22 cellular contexts compared by ENCODE assay signal in genomic region chr22:43994416-43994815, GRCh38. TPM values are rescaled to one million over a fixed set of nuclear protein-coding genes. Genes with fewer than 3 reads are reported as not detected.
DNase-seq lines count a peak whose midpoint lies in the region; ATAC-seq and TF ChIP-seq lines count a peak whose summit lies in the region.
"Had no signal": no experiment of that assay in that cellular context is flagged by ENCODE, and none has a peak within 500 bp of the region (broad histone marks: within the 10 kb centered on the region; RNA-seq: fewer than 3 reads in every experiment).

No MANE protein-coding gene starts in this region.

- H3K27ac ChIP-seq in IMR-90 (ENCODE audit: insufficient read depth, low read length) = no peak overlapping the region
- no peak overlapping the region for H3K27ac ChIP-seq in spleen
- H3K27ac ChIP-seq: ascending aorta, prostate gland, SJSA1, thyroid gland had no signal

- no peak overlapping the region for H2AK5ac ChIP-seq in IMR-90 (ENCODE audit: low read depth, low read length)

- H4K5ac ChIP-seq in IMR-90 (ENCODE audit: low read depth, low read length) = no peak overlapping the region

- H3K23ac ChIP-seq in IMR-90 (ENCODE audit: low read depth, low read length) = no peak overlapping the region

- no peak overlapping the region for H4K91ac ChIP-seq in IMR-90 (ENCODE audit: insufficient read depth, low read depth, low read length)

- H3K9me1 ChIP-seq in IMR-90 (ENCODE audit: insufficient read depth, low read length) = no peaks in the 10 kb centered on the region

- H3K4me1 ChIP-seq in IMR-90 (ENCODE audit: control insufficient read depth, insufficient read depth, low read length) (peaks cover 7% of the 10 kb centered on the region; the same call in 1 of the 2 replicates), spleen (peaks cover 14 to 51% (median 29%) of the 10 kb centered on the region in 6 donors)
- H3K4me1 ChIP-seq: ascending aorta, prostate gland, thyroid gland had no signal

- CTCF ChIA-PET in activated naive CD4-positive, alpha-beta T cell treated with anti-CD3 and anti-CD28 coated beads for 36 hours (lab: Charles Lee) = interaction anchor here (0.7 to 5.1 kb wide), 10 partner anchors 9 to 632 kb away, joined by 3 to 46 read pairs (median 4); no protein-coding TSS in a partner anchor
- CTCF ChIA-PET in IMR-90 (lab: Yijun Ruan, JAX) = interaction anchor here (0.7 to 2.1 kb wide), 4 partner anchors 92 to 631 kb away, joined by 3 to 26 read pairs (median 6); no protein-coding TSS in a partner anchor

- H3K27me3 ChIP-seq in IMR-90 (ENCODE audit: control insufficient read depth, insufficient read depth, low read length) (no peaks in the 10 kb centered on the region), spleen (replicated peaks in 1 of 7) (no peaks in the 10 kb centered on the region)
- H3K27me3 ChIP-seq: ascending aorta, SJSA1, thyroid gland had no signal

- no peak overlapping the region for H2BK5ac ChIP-seq in IMR-90 (ENCODE audit: low read depth, low read length, poor library complexity, severe bottlenecking)

- H4K8ac ChIP-seq in IMR-90 (ENCODE audit: low read depth in 2 of 2, low read length in 2 of 2) = no peak overlapping the region

- no peak for TF ChIP-seq CTCF in IMR-90 (conservative IDR thresholded peaks at IDR 0.05; ENCODE audit: low read depth, low read length)
- TF ChIP-seq CTCF in spleen (IDR thresholded peaks at IDR 0.05 in 8 of 11, conservative IDR thresholded peaks at IDR 0.05 in 3 of 11) = no peak

- DNase-seq in activated naive CD4-positive, alpha-beta T cell treated with anti-CD3 and anti-CD28 coated beads for 36 hours = no peak
- DNase-seq in IMR-90 = no peak
- DNase-seq in central memory CD8-positive, alpha-beta T cell (ENCODE audit: low spot score in 2 of 2) = no peak
- DNase-seq in spleen = peak; percentile 70
- DNase-seq in hypothalamus (lab: John Stamatoyannopoulos, UW) = no peak
- no peak for DNase-seq in stimulated activated CD8-positive, alpha-beta memory T cell treated with anti-CD3 and anti-CD28 coated beads, Interleukin-4, amount 100 ng/mL, for 48 hours
- DNase-seq: DMS79; foreskin melanocyte; H7; islet precursor cell; mucosa of descending colon; NCI-H1436 treated with DMSO at 0.1 percent for 48 hours; NCI-H524; stimulated activated CD4-positive, alpha-beta T cell treated with anti-CD3 and anti-CD28 coated beads, Interleukin-2, amount 100 ng/mL, for 24 hours; thyroid gland had no signal

- no peak overlapping the region for H3K14ac ChIP-seq in IMR-90 (replicated peaks; ENCODE audit: low read depth, low read length)

- H2AK9ac ChIP-seq in IMR-90 (replicated peaks; ENCODE audit: low read depth, low read length, poor library complexity) = no peak overlapping the region

- H3K56ac ChIP-seq in IMR-90 (ENCODE audit: extremely low read depth, insufficient read depth, low read length) = no peak overlapping the region

- in situ Hi-C loops in IMR-90 (cut with MboI; ENCODE audit: low sequenced_read_pairs) = loop anchor here (10.0 kb wide), 1 partner anchor 340 kb away; no protein-coding TSS in a partner anchor

- no peak for TF ChIP-seq RAD21 in IMR-90 (IDR thresholded peaks at IDR 0.05; ENCODE audit: low read length)

- peak overlapping the region; percentile 16 for H3K4me3 Mint-ChIP-seq in activated naive CD4-positive, alpha-beta T cell treated with anti-CD3 and anti-CD28 coated beads, Interleukin-2, amount 50 U/mL, for 24 hours
- no peak overlapping the region for H3K4me3 Mint-ChIP-seq in activated naive CD4-positive, alpha-beta T cell treated with anti-CD3 and anti-CD28 coated beads for 36 hours
- H3K4me3 Mint-ChIP-seq in central memory CD8-positive, alpha-beta T cell = peak overlapping the region; percentile 90

- H2BK20ac ChIP-seq in IMR-90 (ENCODE audit: low read depth, low read length) = no peak overlapping the region

- WGBS in IMR-90 (ENCODE audit: extremely low coverage in 2 of 2, insufficient read length in 1 of 2), 2 experiments = 86% methylated on average over 6 of the region's 9 CpGs; no CpG with 5 or more reads in 1 of the 2 experiments
- 80 to 98% (median 85%) methylated on average over 5 to 9 of the region's 9 CpGs for WGBS in spleen, 5 donors

- no peak overlapping the region for H2BK120ac ChIP-seq in IMR-90 (ENCODE audit: low read depth, low read length)

- H3K27ac Mint-ChIP-seq in activated naive CD4-positive, alpha-beta T cell treated with anti-CD3 and anti-CD28 coated beads, Interleukin-2, amount 50 U/mL, for 24 hours = no peak overlapping the region
- H3K27ac Mint-ChIP-seq in activated naive CD4-positive, alpha-beta T cell treated with anti-CD3 and anti-CD28 coated beads for 36 hours = no peak overlapping the region
- H3K27ac Mint-ChIP-seq in central memory CD8-positive, alpha-beta T cell (ENCODE audit: low read depth) = peak overlapping the region; percentile 92

- H3K18ac ChIP-seq in IMR-90 (ENCODE audit: low read depth, low read length) = no peak overlapping the region

- H2AFZ ChIP-seq in IMR-90 (replicated peaks; ENCODE audit: low read length, poor library complexity) = peak overlapping the region; percentile 54

- no peak overlapping the region for H2BK15ac ChIP-seq in IMR-90 (ENCODE audit: low read depth, low read length)

- peaks cover 15% of the 10 kb centered on the region for H4K20me1 ChIP-seq in IMR-90 (ENCODE audit: insufficient read depth, low read length)

- H3K27me3 Mint-ChIP-seq in activated naive CD4-positive, alpha-beta T cell treated with anti-CD3 and anti-CD28 coated beads, Interleukin-2, amount 50 U/mL, for 24 hours = no peaks in the 10 kb centered on the region
- no peaks in the 10 kb centered on the region for H3K27me3 Mint-ChIP-seq in activated naive CD4-positive, alpha-beta T cell treated with anti-CD3 and anti-CD28 coated beads for 36 hours (ENCODE audit: low read depth)
- H3K27me3 Mint-ChIP-seq in central memory CD8-positive, alpha-beta T cell = no peaks in the 10 kb centered on the region
- H3K27me3 Mint-ChIP-seq: stimulated activated naive CD8-positive, alpha-beta T cell treated with anti-CD3 and anti-CD28 coated beads, Interleukin-15, Interleukin-2, amounts not matched to agents 100 ng/mL and 50 ng/mL, for 24 hours had no signal

- POLR2A ChIA-PET in IMR-90 (lab: Charles Lee; ENCODE audit: unreplicated experiment) = no interaction called here

- H3K4me1 Mint-ChIP-seq in activated naive CD4-positive, alpha-beta T cell treated with anti-CD3 and anti-CD28 coated beads, Interleukin-2, amount 50 U/mL, for 24 hours = peaks cover 24% of the 10 kb centered on the region
- H3K4me1 Mint-ChIP-seq in activated naive CD4-positive, alpha-beta T cell treated with anti-CD3 and anti-CD28 coated beads for 36 hours (ENCODE audit: low read depth) = peaks cover 17% of the 10 kb centered on the region
- H3K4me1 Mint-ChIP-seq in central memory CD8-positive, alpha-beta T cell = peaks cover 40% of the 10 kb centered on the region

- no peak overlapping the region for H3K4me3 ChIP-seq in IMR-90 (ENCODE audit: insufficient read depth, low read depth, low read length)
- H3K4me3 ChIP-seq in spleen = no peak overlapping the region
- H3K4me3 ChIP-seq: ascending aorta, K562, mucosa of descending colon, prostate gland, SJSA1, thyroid gland had no signal

- H3K9ac ChIP-seq in IMR-90 (ENCODE audit: low read depth, low read length) = no peak overlapping the region

- H3K9me3 Mint-ChIP-seq in activated naive CD4-positive, alpha-beta T cell treated with anti-CD3 and anti-CD28 coated beads, Interleukin-2, amount 50 U/mL, for 24 hours = no peaks in the 10 kb centered on the region
- no peaks in the 10 kb centered on the region for H3K9me3 Mint-ChIP-seq in activated naive CD4-positive, alpha-beta T cell treated with anti-CD3 and anti-CD28 coated beads for 36 hours
- no peaks in the 10 kb centered on the region for H3K9me3 Mint-ChIP-seq in central memory CD8-positive, alpha-beta T cell
- H3K9me3 Mint-ChIP-seq: stimulated activated naive CD8-positive, alpha-beta T cell treated with anti-CD3 and anti-CD28 coated beads, Interleukin-15, Interleukin-2, amounts not matched to agents 100 ng/mL and 50 ng/mL, for 24 hours had no signal

- H3K36me3 ChIP-seq in IMR-90 (ENCODE audit: control insufficient read depth, insufficient read depth, low read length) (peaks cover 62% of the 10 kb centered on the region), spleen (peaks cover 0 to 95% (median 53%) of the 10 kb centered on the region in 6 donors)

- H3K36me3 Mint-ChIP-seq in activated naive CD4-positive, alpha-beta T cell treated with anti-CD3 and anti-CD28 coated beads, Interleukin-2, amount 50 U/mL, for 24 hours = peaks cover 21% of the 10 kb centered on the region
- H3K36me3 Mint-ChIP-seq in activated naive CD4-positive, alpha-beta T cell treated with anti-CD3 and anti-CD28 coated beads for 36 hours (ENCODE audit: low read depth) = peaks cover 38% of the 10 kb centered on the region
- peaks cover 45% of the 10 kb centered on the region for H3K36me3 Mint-ChIP-seq in central memory CD8-positive, alpha-beta T cell (ENCODE audit: insufficient read depth)

- no peak overlapping the region for H3K4me2 ChIP-seq in IMR-90 (ENCODE audit: low read depth, low read length)

- no peak for ATAC-seq in IMR-90 (ENCODE audit: low read depth)
- no peak for ATAC-seq in central memory CD8-positive, alpha-beta T cell (replicated peaks; ENCODE audit: extremely low read depth, poor library complexity, severe bottlenecking)
- no peak for ATAC-seq in HG03196 (IDR thresholded peaks at IDR 0.05; ENCODE audit: unreplicated experiment)
- ATAC-seq: K562, mucosa of descending colon had no signal

- dilution Hi-C loops in IMR-90 (cut with HindIII; ENCODE audit: low sequenced_read_pairs, unreplicated experiment) = no loop called here

- peaks cover 0 to 15% of the 10 kb centered on the region in 2 experiments; a peak in 2 of 4 replicates for H3K79me1 ChIP-seq in IMR-90 (ENCODE audit: low read depth in 1 of 2, low read length in 2 of 2)

- BruUV-seq in IMR-90 (replicated peaks; lab: Mats Ljungman, UMichigan) = no TSS peak

- H3K9me3 ChIP-seq in IMR-90 (ENCODE audit: control insufficient read depth, insufficient read depth, low read length) (no peaks in the 10 kb centered on the region), spleen (no peaks in the 10 kb centered on the region)
- H3K9me3 ChIP-seq: ascending aorta, mucosa of descending colon, prostate gland, SJSA1, thyroid gland had no signal

- no peak for TF ChIP-seq POLR2A in IMR-90 (IDR thresholded peaks at IDR 0.05; ENCODE audit: low read depth, low read length)
- TF ChIP-seq POLR2A in spleen (IDR thresholded peaks at IDR 0.05) = no peak

- intact Hi-C loops in activated naive CD4-positive, alpha-beta T cell treated with anti-CD3 and anti-CD28 coated beads for 36 hours (cut with micrococcal nuclease) = loop anchor here (10.0 kb wide), 1 partner anchor 190 kb away; the partner anchor contains the start of gene PARVG
- intact Hi-C loops in IMR-90 (cut with micrococcal nuclease) (loop anchor here (5.0 kb wide), 3 partner anchors 333 to 673 kb away; no protein-coding TSS in a partner anchor), spleen (cut with DNase I; ENCODE audit: low total_unique reads) (loop anchor here (5.0 kb wide), 2 partner anchors 93 to 573 kb away; no protein-coding TSS in a partner anchor)

- H3K4ac ChIP-seq in IMR-90 (ENCODE audit: low read depth, low read length) = no peak overlapping the region

RNA-seq across cellular contexts. Expression of gene PARVB, which starts 29.7 kb away (rescaled TPM):
- total RNA-seq in activated naive CD4-positive, alpha-beta T cell treated with anti-CD3 and anti-CD28 coated beads for 36 hours = 10 to 100 TPM; 37.2 to 37.6 TPM
- total RNA-seq in IMR-90 (2012; rRNA removed) (38.6 and 44.3 TPM in 2 replicates), spleen (10 to 100 TPM; 32.5 to 61.9 (median 57.1) TPM)
- polyA plus RNA-seq in IMR-90 (2012; rRNA removed) (53.9 and 84.7 TPM in 2 replicates), spleen (10 to 100 TPM; 24.0 to 40.5 (median 37.7) TPM)
- 60.4 and 63.8 TPM in 2 replicates for polyA plus RNA-seq in IMR-90 (2012; cell fraction: cytosol; rRNA removed)
- 22.4 and 22.7 TPM in 2 replicates for polyA plus RNA-seq in IMR-90 (2012; cell fraction: nucleus; rRNA removed; ENCODE audit: low replicate concordance)

RNA-seq across cellular contexts. Expression of gene SAMM50, which starts 39.2 kb away (rescaled TPM):
- total RNA-seq in activated naive CD4-positive, alpha-beta T cell treated with anti-CD3 and anti-CD28 coated beads for 36 hours = 10 to 100 TPM; 35.9 to 37.8 TPM
- total RNA-seq in IMR-90 (2012; rRNA removed) = 43.7 and 60.0 TPM in 2 replicates
- 37.4 and 40.6 TPM in 2 replicates for polyA plus RNA-seq in IMR-90 (2012; rRNA removed)
- 23.4 and 23.6 TPM in 2 replicates for polyA plus RNA-seq in IMR-90 (2012; cell fraction: cytosol; rRNA removed)
- polyA plus RNA-seq in IMR-90 (2012; cell fraction: nucleus; rRNA removed; ENCODE audit: low replicate concordance) = 14.2 and 34.8 TPM in 2 replicates
- total RNA-seq in spleen = 10 to 100 TPM; 25.1 to 35.5 (median 32.0) TPM
- polyA plus RNA-seq in spleen = 10 to 100 TPM; 17.8 to 23.7 (median 23.6) TPM
